Comparison of ENCODE assay signal across 8 cellular contexts in the genomic region with DNA sequence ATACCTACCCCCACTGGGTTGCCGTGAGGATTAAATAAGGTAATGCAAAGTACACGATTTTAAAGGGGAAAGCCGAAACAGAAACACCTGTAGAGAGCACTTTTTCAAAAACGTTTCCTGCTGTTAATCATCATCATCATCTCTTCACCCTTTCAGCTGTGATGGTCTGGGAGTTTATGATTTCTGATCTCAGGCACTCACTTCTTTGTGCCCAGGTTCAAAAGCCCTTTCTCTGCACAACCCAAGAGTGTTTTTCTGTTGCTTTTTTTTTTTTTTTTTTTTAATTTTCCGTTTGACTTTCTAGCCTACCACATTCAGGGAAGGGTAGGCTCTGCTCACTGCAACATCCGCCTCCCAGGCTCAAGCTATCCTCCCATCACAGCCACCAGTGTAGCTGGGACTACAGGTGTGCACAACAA. TPM values are rescaled to one million over a fixed set of nuclear protein-coding genes. Genes with fewer than 3 reads are reported as not detected.
DNase-seq lines count a peak whose midpoint lies in the region; ATAC-seq and TF ChIP-seq lines count a peak whose summit lies in the region.

No MANE protein-coding gene starts in this region.

- no peaks in the 10 kb centered on the region for H3K27me3 Mint-ChIP-seq in Caco-2 (ENCODE audit: insufficient read depth, unreplicated experiment)
- H3K27me3 Mint-ChIP-seq in natural killer cell treated with Interleukin-12 subunit alpha and Interleukin-12 subunit beta and Interleukin-15 and Interleukin-18, amount 100 ng/mL, for 72 hours, result no peaks in the 10 kb centered on the region

- ATAC-seq in activated naive CD4-positive, alpha-beta T cell treated with anti-CD3 and anti-CD28 coated beads, Interleukin-2, amount 50 U/mL, for 72 hours, result peak; percentile 5 to 41
- ATAC-seq in natural killer cell treated with Interleukin-12 subunit alpha and Interleukin-12 subunit beta and Interleukin-15 and Interleukin-18, amount 100 ng/mL, for 72 hours, result no peak
- ATAC-seq in HG03342 (IDR thresholded peaks at IDR 0.05; ENCODE audit: unreplicated experiment), result no peak
- no peak for ATAC-seq in sciatic nerve
- ATAC-seq in HG02870 (IDR thresholded peaks at IDR 0.05; ENCODE audit: unreplicated experiment), result no peak

- TF ChIP-seq CTCF in Caco-2 (IDR thresholded peaks at IDR 0.05; ENCODE audit: insufficient read depth in 1 of 2, low read depth in 1 of 2, low read length in 1 of 2, severe bottlenecking in 1 of 2, unreplicated experiment in 1 of 2), result no peak

- H3K27me3 ChIP-seq in Caco-2 (replicated peaks; ENCODE audit: control insufficient read depth, insufficient read depth, low read length), result no peaks in the 10 kb centered on the region
- no peaks in the 10 kb centered on the region for H3K27me3 ChIP-seq in HUES6 (ENCODE audit: control insufficient read depth, insufficient read depth, low read length)

- CTCF ChIA-PET in Caco-2 (lab: Charles Lee), result interaction anchor here (0.7 kb wide), 1 partner anchor 20 kb away, joined by 7 read pairs; no protein-coding TSS in a partner anchor

- H3K4me3 ChIP-seq in Caco-2 (ENCODE audit: low read depth, low read length) (peak overlapping the region; percentile 41), HUES6 (ENCODE audit: low read depth, low read length) (peak overlapping the region; percentile 64)

- H3K4me1 ChIP-seq in Caco-2 (peaks cover 14% of the 10 kb centered on the region; the same call in 1 of the 2 replicates), HUES6 (ENCODE audit: control insufficient read depth, insufficient read depth, low read length) (peaks cover 11% of the 10 kb centered on the region; the same call in 1 of the 2 replicates)

- no peak overlapping the region for H3K27ac Mint-ChIP-seq in Caco-2 (ENCODE audit: unreplicated experiment)
- peak overlapping the region; percentile 85 to 91 for H3K27ac Mint-ChIP-seq in activated naive CD4-positive, alpha-beta T cell treated with anti-CD3 and anti-CD28 coated beads, Interleukin-2, amount 50 U/mL, for 72 hours
- H3K27ac Mint-ChIP-seq in natural killer cell treated with Interleukin-12 subunit alpha and Interleukin-12 subunit beta and Interleukin-15 and Interleukin-18, amount 100 ng/mL, for 72 hours, result peak overlapping the region; percentile 74 to 97

- H3K9me3 ChIP-seq in Caco-2 (no peaks in the 10 kb centered on the region), HUES6 (ENCODE audit: control insufficient read depth, insufficient read depth, low read depth, low read length) (no peaks in the 10 kb centered on the region)

- no peaks in the 10 kb centered on the region for H3K36me3 ChIP-seq in Caco-2 (ENCODE audit: control insufficient read depth, insufficient read depth, low read length)
- H3K36me3 ChIP-seq in HUES6 (ENCODE audit: control insufficient read depth, insufficient read depth, low read length), result no peaks in the 10 kb centered on the region

- peak overlapping the region; percentile 75 for H3K9ac ChIP-seq in HUES6 (ENCODE audit: low read length)

- DNase-seq in Caco-2 (no peak), sciatic nerve (ENCODE audit: low spot score) (no peak)
- DNase-seq in activated naive CD4-positive, alpha-beta T cell treated with anti-CD3 and anti-CD28 coated beads, Interleukin-2, amount 50 U/mL, for 72 hours (ENCODE audit: low spot score in 2 of 2), result peak in 1 of 2 donors; percentile 27
- no peak for DNase-seq in natural killer cell treated with Interleukin-12 subunit alpha and Interleukin-12 subunit beta and Interleukin-15 and Interleukin-18, amount 100 ng/mL, for 72 hours (ENCODE audit: low spot score)
- no peak for DNase-seq in stimulated activated CD8-positive, alpha-beta memory T cell treated with anti-CD3 and anti-CD28 coated beads, Interleukin-4, amount 100 ng/mL, for 48 hours

- H3K27ac ChIP-seq in HUES6 (ENCODE audit: low read depth, low read length), result no peak overlapping the region

- peaks cover 19% of the 10 kb centered on the region for H3K4me1 Mint-ChIP-seq in Caco-2 (ENCODE audit: low read depth, unreplicated experiment)
- H3K4me1 Mint-ChIP-seq in natural killer cell treated with Interleukin-12 subunit alpha and Interleukin-12 subunit beta and Interleukin-15 and Interleukin-18, amount 100 ng/mL, for 72 hours (ENCODE audit: low read depth in 2 of 2), result peaks cover 12 to 22% of the 10 kb centered on the region in 2 donors

- POLR2A ChIA-PET in Caco-2 (lab: Charles Lee), result interaction anchor here (1.5 kb wide), 1 partner anchor 11 kb away, joined by 5 read pairs; a partner anchor contains a TSS

- intact Hi-C loops in Caco-2 (cut with micrococcal nuclease; ENCODE audit: unreplicated experiment) (no loop called here), sciatic nerve (cut with DNase I) (no loop called here)

- peak overlapping the region; percentile 99 for H3K4me3 Mint-ChIP-seq in Caco-2 (ENCODE audit: unreplicated experiment)
- peak overlapping the region; percentile 96 for H3K4me3 Mint-ChIP-seq in natural killer cell treated with Interleukin-12 subunit alpha and Interleukin-12 subunit beta and Interleukin-15 and Interleukin-18, amount 100 ng/mL, for 72 hours

- H3K9me3 Mint-ChIP-seq in Caco-2 (ENCODE audit: unreplicated experiment), result no peaks in the 10 kb centered on the region
- H3K9me3 Mint-ChIP-seq in activated naive CD4-positive, alpha-beta T cell treated with anti-CD3 and anti-CD28 coated beads, Interleukin-2, amount 50 U/mL, for 72 hours, result no peaks in the 10 kb centered on the region
- no peaks in the 10 kb centered on the region for H3K9me3 Mint-ChIP-seq in natural killer cell treated with Interleukin-12 subunit alpha and Interleukin-12 subunit beta and Interleukin-15 and Interleukin-18, amount 100 ng/mL, for 72 hours

- peaks cover 12% of the 10 kb centered on the region for H3K36me3 Mint-ChIP-seq in Caco-2 (ENCODE audit: insufficient read depth, unreplicated experiment)
- peaks cover 4 to 5% of the 10 kb centered on the region in 2 donors for H3K36me3 Mint-ChIP-seq in activated naive CD4-positive, alpha-beta T cell treated with anti-CD3 and anti-CD28 coated beads, Interleukin-2, amount 50 U/mL, for 72 hours
- no peaks in the 10 kb centered on the region for H3K36me3 Mint-ChIP-seq in natural killer cell treated with Interleukin-12 subunit alpha and Interleukin-12 subunit beta and Interleukin-15 and Interleukin-18, amount 100 ng/mL, for 72 hours

- no TSS peak for BruUV-seq in Caco-2 (replicated peaks; lab: Mats Ljungman, UMichigan)

RNA-seq across cellular contexts. Expression of a gene that starts 0.9 kb away (rescaled TPM):
- total RNA-seq in Caco-2 (2022) (12.5 TPM in 2 replicates), sciatic nerve (23.1 TPM)
- total RNA-seq in activated naive CD4-positive, alpha-beta T cell treated with anti-CD3 and anti-CD28 coated beads, Interleukin-2, amount 50 U/mL, for 72 hours, result 10 to 100 TPM; 21.0 to 25.8 TPM
- 10 to 100 TPM in 1 of 2 donors, 1 to 10 TPM in 1; 9.9 to 24.8 TPM for total RNA-seq in natural killer cell treated with Interleukin-12 subunit alpha and Interleukin-12 subunit beta and Interleukin-15 and Interleukin-18, amount 100 ng/mL, for 72 hours

RNA-seq across cellular contexts. Expression of a gene that starts 10.4 kb away (rescaled TPM):
- total RNA-seq in Caco-2 (2022) (not detected in 2 replicates), sciatic nerve (13.2 TPM)
- 100 to 1,000 TPM; 343 to 698 TPM for total RNA-seq in activated naive CD4-positive, alpha-beta T cell treated with anti-CD3 and anti-CD28 coated beads, Interleukin-2, amount 50 U/mL, for 72 hours
- total RNA-seq in natural killer cell treated with Interleukin-12 subunit alpha and Interleukin-12 subunit beta and Interleukin-15 and Interleukin-18, amount 100 ng/mL, for 72 hours, result 10 to 100 TPM in 1 of 2 donors, 1 to 10 TPM in 1; 8.1 to 17.2 TPM

RNA-seq across cellular contexts. Expression of a gene that starts 27.5 kb away (rescaled TPM):
- 73.4 and 74.3 TPM in 2 replicates for total RNA-seq in Caco-2 (2022)
- total RNA-seq in activated naive CD4-positive, alpha-beta T cell treated with anti-CD3 and anti-CD28 coated beads, Interleukin-2, amount 50 U/mL, for 72 hours, result 100 to 1,000 TPM; 261 to 364 TPM
- total RNA-seq in natural killer cell treated with Interleukin-12 subunit alpha and Interleukin-12 subunit beta and Interleukin-15 and Interleukin-18, amount 100 ng/mL, for 72 hours, result 100 to 1,000 TPM; 203 to 249 TPM
- 106 TPM for total RNA-seq in sciatic nerve

RNA-seq across cellular contexts. Expression of a gene that starts 46.6 kb away (rescaled TPM):
- total RNA-seq in Caco-2 (2022), result 63.3 and 66.1 TPM in 2 replicates
- total RNA-seq in activated naive CD4-positive, alpha-beta T cell treated with anti-CD3 and anti-CD28 coated beads, Interleukin-2, amount 50 U/mL, for 72 hours, result 1 to 10 TPM; 1.0 to 6.0 TPM
- total RNA-seq in natural killer cell treated with Interleukin-12 subunit alpha and Interleukin-12 subunit beta and Interleukin-15 and Interleukin-18, amount 100 ng/mL, for 72 hours, result under 1 TPM in 1 of 2 donors, not detected in 1; 0.95 TPM
- total RNA-seq in sciatic nerve, result not detected

Comparison
In these comparisons a context has a peak if more than half of its experiments do, and no peak if none do; other contexts are left out.
1. ATAC-seq: peak in activated naive CD4-positive, alpha-beta T cell treated with anti-CD3 and anti-CD28 coated beads, Interleukin-2, amount 50 U/mL, for 72 hours (2 of 2); none in natural killer cell treated with Interleukin-12 subunit alpha and Interleukin-12 subunit beta and Interleukin-15 and Interleukin-18, amount 100 ng/mL, for 72 hours (0 of 2), HG03342 (single experiment), sciatic nerve (single experiment) and HG02870 (single experiment).
2. RNA of a gene that starts 10.4 kb away (total RNA-seq): 343 to 698 TPM in activated naive CD4-positive, alpha-beta T cell treated with anti-CD3 and anti-CD28 coated beads, Interleukin-2, amount 50 U/mL, for 72 hours; 8.1 to 17.2 TPM in natural killer cell treated with Interleukin-12 subunit alpha and Interleukin-12 subunit beta and Interleukin-15 and Interleukin-18, amount 100 ng/mL, for 72 hours, 13.2 TPM in sciatic nerve (single experiment) and not detected in Caco-2; every median in the first group is over 10 times any median in the second.